ENCODE assay signal across 25 cellular contexts in genomic region chr6:73537677-73538076, GRCh38. TPM values are rescaled to one million over a fixed set of nuclear protein-coding genes. Genes with fewer than 3 reads are reported as not detected.
DNase-seq lines count a peak whose midpoint lies in the region; ATAC-seq and TF ChIP-seq lines count a peak whose summit lies in the region.
"Had no signal": no experiment of that assay in that cellular context is flagged by ENCODE, and none has a peak within 500 bp of the region (broad histone marks: within the 10 kb centered on the region; RNA-seq: fewer than 3 reads in every experiment).

No MANE protein-coding gene starts in this region.

- TF ChIP-seq CTCF in GM12865 (IDR thresholded peaks at IDR 0.05; ENCODE audit: insufficient read depth, low read depth, low read length, missing control alignments) (no peak), fibroblast of mammary gland (conservative IDR thresholded peaks at IDR 0.05; ENCODE audit: control insufficient read depth, insufficient read depth, low read depth, low read length) (no peak)

- DNase-seq in GM12865 (ENCODE audit: low read depth) (peak; percentile 61), fibroblast of mammary gland (ENCODE audit: low read depth) (peak; percentile 33), inferior parietal cortex (ENCODE audit: extremely low spot score) (no peak), posterior vena cava (ENCODE audit: low spot score) (no peak)
- DNase-seq: activated CD8-positive, alpha-beta T cell treated with anti-CD3 and anti-CD28 coated beads for 36 hours; activated T-cell treated with anti-CD3 and anti-CD28 coated beads, Interleukin-2, amount 50 U/mL, for 24 hours; cerebellar nuclear complex; effector CD4-positive, alpha-beta T cell; mesendoderm; naive B cell; NCI-H2107; NCI-H510A; ovary; stimulated activated CD4-positive, alpha-beta T cell treated with anti-CD3 and anti-CD28 coated beads, Interleukin-15, amount 100 ng/mL, for 24 hours had no signal

- no peak overlapping the region for H3K4me3 ChIP-seq in GM12865 (ENCODE audit: low read depth, low read length)
- H3K4me3 ChIP-seq in fibroblast of mammary gland (ENCODE audit: control insufficient read depth, low read depth, low read length), result no peak overlapping the region
- H3K4me3 ChIP-seq: ascending aorta; BLaER1 treated with 17β-estradiol and CSF1 and Interleukin-3, amounts not matched to agents 10 nM and 100 nM; gastroesophageal sphincter; GM23338; ovary had no signal

- intact Hi-C loops in posterior vena cava (cut with DNase I), result no loop called here

- peak; percentile 49 for ATAC-seq in GM18861 (IDR thresholded peaks at IDR 0.05; ENCODE audit: unreplicated experiment)
- peak; percentile 53 for ATAC-seq in HG03039 (IDR thresholded peaks at IDR 0.05; ENCODE audit: unreplicated experiment)
- ATAC-seq in GM21619 (IDR thresholded peaks at IDR 0.05; ENCODE audit: unreplicated experiment), result no peak
- ATAC-seq in HG02970 (IDR thresholded peaks at IDR 0.05; ENCODE audit: low FRiP score, unreplicated experiment), result no peak
- ATAC-seq: activated CD8-positive, alpha-beta T cell treated with anti-CD3 and anti-CD28 coated beads for 36 hours; activated naive CD4-positive, alpha-beta T cell treated with anti-CD3 and anti-CD28 coated beads, Interleukin-2, amount 50 U/mL, for 72 hours; gastroesophageal sphincter; GM23338; sciatic nerve; SK-N-SH treated with all-trans-retinoic acid at 6 μM for 48 hours had no signal

RNA-seq across cellular contexts. Expression of gene EEF1A1, which starts 16.8 kb away (rescaled TPM):
- 1,000 to 10,000 TPM; 7,949 to 8,333 TPM for total RNA-seq in posterior vena cava

Comparison
In these comparisons a context has a peak if more than half of its experiments do, and no peak if none do; other contexts are left out.
1. DNase-seq: peak in GM12865 (single experiment) and fibroblast of mammary gland (single experiment); none in inferior parietal cortex (single experiment) and posterior vena cava (single experiment).
2. ATAC-seq: peak in GM18861 (single experiment) and HG03039 (single experiment); none in GM21619 (single experiment) and HG02970 (single experiment).